Comparison of ENCODE assay signal across 18 cellular contexts in genomic region chr3:7421065-7421464, GRCh38.
"Had no signal": no experiment of that assay in that cellular context is flagged by ENCODE, and none has a peak within 500 bp of the region (broad histone marks: within the 10 kb centered on the region; RNA-seq: fewer than 3 reads in every experiment).

No MANE protein-coding gene starts in this region.

- H3K27me3 ChIP-seq: brain microvascular endothelial cell, esophagus squamous epithelium, foreskin keratinocyte, upper lobe of left lung had no signal

- H3K4me3 Mint-ChIP-seq: activated B cell treated with CpG ODN at 0.5 μM for 24 hours; activated CD4-positive, alpha-beta T cell treated with anti-CD3 and anti-CD28 coated beads, Interleukin-2, amount 10 ng/mL, durations not matched to agents 7 days and 5 days; naive B cell had no signal

- H3K27me3 Mint-ChIP-seq: activated B cell treated with CpG ODN at 0.5 μM for 24 hours; activated CD4-positive, alpha-beta T cell treated with anti-CD3 and anti-CD28 coated beads, Interleukin-2, amount 10 ng/mL, durations not matched to agents 7 days and 5 days; naive B cell had no signal

- H2AFZ ChIP-seq: parathyroid adenoma had no signal

- H3K9me3 ChIP-seq: esophagus squamous epithelium, lower lobe of right lung, upper lobe of left lung had no signal

- DNase-seq: activated B cell treated with CpG ODN at 0.5 μM for 24 hours; activated CD4-positive, alpha-beta T cell treated with anti-CD3 and anti-CD28 coated beads, Interleukin-2, amount 10 ng/mL, durations not matched to agents 7 days and 5 days; activated effector memory CD4-positive, alpha-beta T cell treated with anti-CD3 and anti-CD28 coated beads, Interleukin-2, amount 50 U/mL, for 16 hours; activated T-cell treated with anti-CD3 and anti-CD28 coated beads, Interleukin-2, amount 50 U/mL, for 1 hour; amygdala; brain microvascular endothelial cell; cerebellar nuclear complex; esophagus squamous epithelium; foreskin keratinocyte; head of caudate nucleus; left cardiac atrium; lower lobe of right lung; naive B cell; stimulated activated CD4-positive, alpha-beta T cell treated with anti-CD3 and anti-CD28 coated beads, Interleukin-2, amount 100 ng/mL, for 48 hours; stimulated activated naive CD4-positive, alpha-beta T cell treated with Interleukin-2 at 50 U/mL for 16 hours; upper lobe of left lung had no signal

- H3K4me1 Mint-ChIP-seq: activated B cell treated with CpG ODN at 0.5 μM for 24 hours; activated CD4-positive, alpha-beta T cell treated with anti-CD3 and anti-CD28 coated beads, Interleukin-2, amount 10 ng/mL, durations not matched to agents 7 days and 5 days; naive B cell had no signal

- H3K36me3 ChIP-seq: brain microvascular endothelial cell, esophagus squamous epithelium, lower lobe of right lung, upper lobe of left lung had no signal

- H3K4me3 ChIP-seq: esophagus squamous epithelium, lower lobe of right lung, upper lobe of left lung had no signal

- H3K27ac ChIP-seq: brain microvascular endothelial cell, esophagus squamous epithelium, foreskin keratinocyte, lower lobe of right lung, parathyroid adenoma, upper lobe of left lung had no signal

- H3K79me2 ChIP-seq: parathyroid adenoma had no signal

- H3K4me1 ChIP-seq: esophagus squamous epithelium, foreskin keratinocyte, lower lobe of right lung, parathyroid adenoma, upper lobe of left lung had no signal

- H3K36me3 Mint-ChIP-seq: activated naive CD4-positive, alpha-beta T cell treated with anti-CD3 and anti-CD28 coated beads, Interleukin-2, amount 50 U/mL, for 72 hours; naive B cell had no signal

- H3K9me3 Mint-ChIP-seq: activated B cell treated with CpG ODN at 0.5 μM for 24 hours; activated CD4-positive, alpha-beta T cell treated with anti-CD3 and anti-CD28 coated beads, Interleukin-2, amount 10 ng/mL, durations not matched to agents 7 days and 5 days; activated naive CD4-positive, alpha-beta T cell treated with anti-CD3 and anti-CD28 coated beads, Interleukin-2, amount 50 U/mL, for 72 hours had no signal

- H3K27ac Mint-ChIP-seq: activated B cell treated with CpG ODN at 0.5 μM for 24 hours; activated CD4-positive, alpha-beta T cell treated with anti-CD3 and anti-CD28 coated beads, Interleukin-2, amount 10 ng/mL, durations not matched to agents 7 days and 5 days; activated naive CD4-positive, alpha-beta T cell treated with anti-CD3 and anti-CD28 coated beads, Interleukin-2, amount 50 U/mL, for 72 hours; naive B cell had no signal
